2 cellular contexts compared by ENCODE assay signal in the genomic region with DNA sequence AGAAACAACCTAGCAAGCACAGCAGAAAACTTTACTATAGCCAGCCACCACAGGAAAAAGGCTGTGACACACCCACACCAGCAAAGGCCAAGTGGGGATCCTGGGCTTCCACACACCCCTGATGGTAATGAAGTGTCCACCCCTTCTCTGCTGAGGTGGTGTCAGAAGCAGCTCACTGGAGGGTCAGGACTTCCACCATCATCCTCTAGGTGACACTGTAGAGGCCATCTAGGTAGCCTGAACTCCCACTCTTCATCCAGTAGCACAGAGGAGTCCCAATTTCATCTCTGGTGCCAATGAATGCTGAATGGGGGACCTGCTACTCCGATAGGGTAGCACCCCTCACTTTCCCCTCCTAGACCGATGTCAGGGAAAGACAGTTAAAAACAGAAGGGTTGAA.
TF ChIP-seq lines count a peak whose summit lies in the region.

No MANE protein-coding gene starts in this region.

TF ChIP-seq in IMR-90, 13 proteins besides CTCF, POLR2A, EP300 and RAD21:
- TF ChIP-seq SMC3 (IDR thresholded peaks at IDR 0.05; ENCODE audit: low read depth, low read length): peak; percentile 34; the same call in 1 of the 2 replicates
- no peak for TF ChIP-seq RFX5 (IDR thresholded peaks at IDR 0.05; ENCODE audit: low read depth, low read length)

TF ChIP-seq in GM12878, 131 proteins besides CTCF, POLR2A, EP300 and RAD21:
- TF ChIP-seq SMC3 (IDR thresholded peaks at IDR 0.05; ENCODE audit: borderline replicate concordance, low read length) (peak; percentile 68; the same call in 1 of the 2 replicates), SIN3A (IDR thresholded peaks at IDR 0.05; ENCODE audit: low read depth, low read length) (no peak), POLR2AphosphoS5 (IDR thresholded peaks at IDR 0.05; ENCODE audit: low read length) (no peak)
